Comparison of ENCODE assay signal across 33 cellular contexts in the genomic region with DNA sequence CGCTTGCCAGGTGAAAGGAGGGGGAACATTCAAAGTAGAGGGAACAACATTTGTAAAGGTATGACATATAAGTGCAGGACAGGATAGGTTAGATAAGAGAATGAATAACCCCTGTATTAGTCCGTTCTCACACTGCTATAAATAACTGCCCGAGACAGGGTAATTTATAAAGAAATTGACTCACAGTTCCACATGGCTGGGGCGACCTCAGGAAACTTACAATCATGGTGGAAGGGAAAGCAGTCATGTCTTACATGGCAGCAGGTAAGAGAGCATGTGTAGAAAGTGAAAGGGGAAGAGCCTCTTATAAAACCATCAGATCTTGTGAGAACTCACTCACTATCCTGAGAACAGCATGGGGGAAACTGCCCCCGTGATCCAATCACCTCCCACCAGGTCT.
"Had no signal": no experiment of that assay in that cellular context is flagged by ENCODE, and none has a peak within 500 bp of the region (broad histone marks: within the 10 kb centered on the region; RNA-seq: fewer than 3 reads in every experiment).

No MANE protein-coding gene starts in this region.

- H3K27ac ChIP-seq: breast epithelium, Peyer's patch, RWPE1, VCaP had no signal

- H3K36me3 ChIP-seq: breast epithelium, Peyer's patch had no signal

- H3K4me1 ChIP-seq: breast epithelium had no signal

- H3K4me3 ChIP-seq: breast epithelium, Peyer's patch had no signal

- ATAC-seq: activated naive CD4-positive, alpha-beta T cell treated with anti-CD3 and anti-CD28 coated beads, Interleukin-2, amount 50 U/mL, for 72 hours; activated T-cell treated with anti-CD3 and anti-CD28 coated beads, Interleukin-2, amount 50 U/mL, for 4 hours; PC-3; Right ventricle myocardium inferior; SK-N-SH treated with all-trans-retinoic acid at 6 μM for 48 hours had no signal

- DNase-seq: activated B cell treated with CpG ODN at 0.5 μM for 24 hours; activated CD4-positive, alpha-beta memory T cell treated with anti-CD3 and anti-CD28 coated beads for 36 hours; activated CD4-positive, alpha-beta T cell treated with anti-CD3 and anti-CD28 coated beads for 4 hours; activated CD4-positive, alpha-beta T cell treated with anti-CD3 and anti-CD28 coated beads, Interleukin-2, amount 50 U/mL, for 1 hour; activated CD4-positive, CD25-positive, alpha-beta regulatory T cell treated with anti-CD3 and anti-CD28 coated beads, Interleukin-2, amount 50 U/mL, for 72 hours; activated CD8-positive, alpha-beta memory T cell treated with anti-CD3 and anti-CD28 coated beads, Interleukin-2, amount 50 U/mL, for 4 hours; activated gamma-delta T cell treated with Interleukin-2 at 50 U/mL for 16 hours; activated naive CD4-positive, alpha-beta T cell treated with anti-CD3 and anti-CD28 coated beads for 36 hours; activated T-cell treated with anti-CD3 and anti-CD28 coated beads for 4 hours; activated T-cell treated with anti-CD3 and anti-CD28 coated beads, Interleukin-2, amount 50 U/mL, for 4 hours; amniotic stem cell; aorta; NCI-H1105 treated with DMSO at 0.1 percent for 48 hours; NCI-H1436; NCI-H1694 treated with DMSO at 0.1 percent for 48 hours; NCI-H2029; NCI-H510A; NCI-H526; NCI-H748 treated with DMSO at 0.1 percent for 48 hours; NK-92 treated with Interleukin-12 subunit alpha and Interleukin-12 subunit beta, amount 100 ng/mL, for 24 hours; PC-3; Peyer's patch; SIG-M5; T-helper 1 cell; T-helper 2 cell; T-helper 9 cell had no signal

- H3K4me1 Mint-ChIP-seq: activated B cell treated with CpG ODN at 0.5 μM for 24 hours had no signal

- H3K27ac Mint-ChIP-seq: activated B cell treated with CpG ODN at 0.5 μM for 24 hours; activated CD4-positive, alpha-beta memory T cell treated with anti-CD3 and anti-CD28 coated beads for 36 hours; activated naive CD4-positive, alpha-beta T cell treated with anti-CD3 and anti-CD28 coated beads for 36 hours; activated naive CD4-positive, alpha-beta T cell treated with anti-CD3 and anti-CD28 coated beads, Interleukin-2, amount 50 U/mL, for 72 hours; activated T-helper 1 cell treated with anti-CD3 and anti-CD28 coated beads, Interleukin-12 subunit alpha, Interleukin-12 subunit beta, Interleukin-2, Interleukin-4 antibody, amounts not matched to agents 30 ng/mL and 10 ng/mL and 1 ng/mL, durations not matched to agents 14 hours and 24 hours and 36 hours had no signal

- H3K36me3 Mint-ChIP-seq: activated CD4-positive, alpha-beta memory T cell treated with anti-CD3 and anti-CD28 coated beads for 36 hours; activated naive CD4-positive, alpha-beta T cell treated with anti-CD3 and anti-CD28 coated beads, Interleukin-2, amount 50 U/mL, for 72 hours had no signal

- H3K9me3 Mint-ChIP-seq: activated CD4-positive, alpha-beta memory T cell treated with anti-CD3 and anti-CD28 coated beads for 36 hours had no signal

- H3K27me3 ChIP-seq: breast epithelium, Peyer's patch had no signal

- H3K9me3 ChIP-seq: breast epithelium, Peyer's patch had no signal

- H3K4me3 Mint-ChIP-seq: activated B cell treated with CpG ODN at 0.5 μM for 24 hours; activated CD4-positive, alpha-beta memory T cell treated with anti-CD3 and anti-CD28 coated beads for 36 hours; activated naive CD4-positive, alpha-beta T cell treated with anti-CD3 and anti-CD28 coated beads for 36 hours; activated T-cell treated with anti-CD3 and anti-CD28 coated beads, Interleukin-2, amount 50 U/mL, for 4 hours; activated T-helper 1 cell treated with anti-CD3 and anti-CD28 coated beads, Interleukin-12 subunit alpha, Interleukin-12 subunit beta, Interleukin-2, Interleukin-4 antibody, amounts not matched to agents 30 ng/mL and 10 ng/mL and 1 ng/mL, durations not matched to agents 14 hours and 24 hours and 36 hours had no signal
